3 cellular contexts compared by ENCODE assay signal in the genomic region with DNA sequence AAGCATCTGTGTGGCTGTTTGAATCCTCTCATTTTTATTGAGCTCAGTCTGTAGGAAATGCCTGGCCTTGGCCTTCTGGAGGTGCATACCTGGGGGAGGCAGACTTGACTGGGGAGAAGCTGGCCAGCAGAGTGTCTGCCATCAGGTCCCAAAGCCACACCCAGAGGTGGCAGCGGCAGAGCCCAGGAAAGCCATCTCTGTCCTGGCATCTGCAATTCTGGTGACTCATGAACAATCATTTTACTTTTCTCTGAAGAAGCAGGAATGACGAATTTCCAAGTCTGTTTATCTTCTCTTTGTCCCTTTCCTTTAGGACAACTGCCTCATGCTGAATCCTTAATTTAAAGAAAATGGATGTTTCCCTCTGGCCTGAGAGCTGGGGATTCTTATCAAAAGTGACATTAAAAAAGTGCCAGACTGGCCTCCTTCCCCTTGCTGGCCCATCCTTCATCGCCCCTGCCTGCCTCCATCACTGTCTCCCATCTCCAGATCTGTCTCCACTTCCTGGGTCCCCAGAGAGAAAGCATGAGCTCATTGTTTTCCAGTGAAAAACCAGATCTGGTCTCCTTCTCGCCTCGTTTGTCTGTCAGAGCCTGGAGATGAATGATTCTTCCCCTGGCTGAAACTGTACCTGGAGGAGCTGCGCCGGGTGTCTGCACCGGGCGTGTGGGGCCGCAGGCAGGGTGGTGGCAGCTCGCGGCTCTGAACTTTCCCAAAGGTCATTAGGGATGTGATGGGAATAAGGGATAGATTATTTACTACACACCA.
TF ChIP-seq lines count a peak whose summit lies in the region.

No MANE protein-coding gene starts in this region.

TF ChIP-seq in A549, 52 proteins besides CTCF, POLR2A, EP300 and RAD21 (continued from another document):
- TF ChIP-seq, protein P1, sequence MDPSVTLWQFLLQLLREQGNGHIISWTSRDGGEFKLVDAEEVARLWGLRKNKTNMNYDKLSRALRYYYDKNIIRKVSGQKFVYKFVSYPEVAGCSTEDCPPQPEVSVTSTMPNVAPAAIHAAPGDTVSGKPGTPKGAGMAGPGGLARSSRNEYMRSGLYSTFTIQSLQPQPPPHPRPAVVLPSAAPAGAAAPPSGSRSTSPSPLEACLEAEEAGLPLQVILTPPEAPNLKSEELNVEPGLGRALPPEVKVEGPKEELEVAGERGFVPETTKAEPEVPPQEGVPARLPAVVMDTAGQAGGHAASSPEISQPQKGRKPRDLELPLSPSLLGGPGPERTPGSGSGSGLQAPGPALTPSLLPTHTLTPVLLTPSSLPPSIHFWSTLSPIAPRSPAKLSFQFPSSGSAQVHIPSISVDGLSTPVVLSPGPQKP (IDR thresholded peaks at IDR 0.05; ENCODE audit: low read depth, low read length), result no peak

TF ChIP-seq in HEK293, 187 proteins besides CTCF, POLR2A, EP300 and RAD21 (continued from another document):
- no peak for TF ChIP-seq ZNF785 (tag by site-specific recombination; IDR thresholded peaks at IDR 0.05)
- TF ChIP-seq ZNF24 (tag by site-specific recombination; IDR thresholded peaks at IDR 0.05), result no peak
- no peak for TF ChIP-seq ZNF133 (tag by site-specific recombination; IDR thresholded peaks at IDR 0.05)
- TF ChIP-seq, protein P2, sequence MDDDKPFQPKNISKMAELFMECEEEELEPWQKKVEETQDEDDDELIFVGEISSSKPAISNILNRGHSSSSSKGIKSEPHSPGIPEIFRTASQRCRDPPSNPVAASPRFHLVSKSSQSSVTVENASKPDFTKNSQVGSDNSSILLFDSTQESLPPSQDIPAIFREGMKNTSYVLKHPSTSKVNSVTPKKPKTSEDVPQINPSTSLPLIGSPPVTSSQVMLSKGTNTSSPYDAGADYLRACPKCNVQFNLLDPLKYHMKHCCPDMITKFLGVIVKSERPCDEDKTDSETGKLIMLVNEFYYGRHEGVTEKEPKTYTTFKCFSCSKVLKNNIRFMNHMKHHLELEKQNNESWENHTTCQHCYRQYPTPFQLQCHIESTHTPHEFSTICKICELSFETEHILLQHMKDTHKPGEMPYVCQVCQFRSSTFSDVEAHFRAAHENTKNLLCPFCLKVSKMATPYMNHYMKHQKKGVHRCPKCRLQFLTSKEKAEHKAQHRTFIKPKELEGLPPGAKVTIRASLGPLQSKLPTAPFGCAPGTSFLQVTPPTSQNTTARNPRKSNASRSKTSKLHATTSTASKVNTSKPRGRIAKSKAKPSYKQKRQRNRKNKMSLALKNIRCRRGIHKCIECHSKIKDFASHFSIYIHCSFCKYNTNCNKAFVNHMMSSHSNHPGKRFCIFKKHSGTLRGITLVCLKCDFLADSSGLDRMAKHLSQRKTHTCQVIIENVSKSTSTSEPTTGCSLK (tag by site-specific recombination; IDR thresholded peaks at IDR 0.05), result no peak
- TF ChIP-seq ZNF266 (tag by site-specific recombination; IDR thresholded peaks at IDR 0.05; ENCODE audit: low read depth), result no peak
- TF ChIP-seq, protein P3, sequence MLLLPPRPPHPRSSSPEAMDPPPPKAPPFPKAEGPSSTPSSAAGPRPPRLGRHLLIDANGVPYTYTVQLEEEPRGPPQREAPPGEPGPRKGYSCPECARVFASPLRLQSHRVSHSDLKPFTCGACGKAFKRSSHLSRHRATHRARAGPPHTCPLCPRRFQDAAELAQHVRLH (tag by site-specific recombination; IDR thresholded peaks at IDR 0.05), result no peak
- TF ChIP-seq, protein P4, sequence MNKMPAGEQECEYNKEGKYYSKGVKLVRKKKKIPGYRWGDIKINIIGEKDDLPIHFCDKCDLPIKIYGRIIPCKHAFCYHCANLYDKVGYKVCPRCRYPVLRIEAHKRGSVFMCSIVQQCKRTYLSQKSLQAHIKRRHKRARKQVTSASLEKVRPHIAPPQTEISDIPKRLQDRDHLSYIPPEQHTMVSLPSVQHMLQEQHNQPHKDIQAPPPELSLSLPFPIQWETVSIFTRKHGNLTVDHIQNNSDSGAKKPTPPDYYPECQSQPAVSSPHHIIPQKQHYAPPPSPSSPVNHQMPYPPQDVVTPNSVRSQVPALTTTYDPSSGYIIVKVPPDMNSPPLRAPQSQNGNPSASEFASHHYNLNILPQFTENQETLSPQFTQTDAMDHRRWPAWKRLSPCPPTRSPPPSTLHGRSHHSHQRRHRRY (tag by site-specific recombination; IDR thresholded peaks at IDR 0.05), result no peak
- TF ChIP-seq KLF16 (tag by site-specific recombination; IDR thresholded peaks at IDR 0.05), result no peak
- TF ChIP-seq, protein P5, sequence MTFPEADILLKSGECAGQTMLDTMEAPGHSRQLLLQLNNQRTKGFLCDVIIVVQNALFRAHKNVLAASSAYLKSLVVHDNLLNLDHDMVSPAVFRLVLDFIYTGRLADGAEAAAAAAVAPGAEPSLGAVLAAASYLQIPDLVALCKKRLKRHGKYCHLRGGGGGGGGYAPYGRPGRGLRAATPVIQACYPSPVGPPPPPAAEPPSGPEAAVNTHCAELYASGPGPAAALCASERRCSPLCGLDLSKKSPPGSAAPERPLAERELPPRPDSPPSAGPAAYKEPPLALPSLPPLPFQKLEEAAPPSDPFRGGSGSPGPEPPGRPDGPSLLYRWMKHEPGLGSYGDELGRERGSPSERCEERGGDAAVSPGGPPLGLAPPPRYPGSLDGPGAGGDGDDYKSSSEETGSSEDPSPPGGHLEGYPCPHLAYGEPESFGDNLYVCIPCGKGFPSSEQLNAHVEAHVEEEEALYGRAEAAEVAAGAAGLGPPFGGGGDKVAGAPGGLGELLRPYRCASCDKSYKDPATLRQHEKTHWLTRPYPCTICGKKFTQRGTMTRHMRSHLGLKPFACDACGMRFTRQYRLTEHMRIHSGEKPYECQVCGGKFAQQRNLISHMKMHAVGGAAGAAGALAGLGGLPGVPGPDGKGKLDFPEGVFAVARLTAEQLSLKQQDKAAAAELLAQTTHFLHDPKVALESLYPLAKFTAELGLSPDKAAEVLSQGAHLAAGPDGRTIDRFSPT (tag by site-specific recombination; IDR thresholded peaks at IDR 0.05), result no peak
- peak; percentile 36; the same call in 1 of the 2 replicates for TF ChIP-seq ZNF600 (tag by site-specific recombination; IDR thresholded peaks at IDR 0.05)
- TF ChIP-seq, protein P6, sequence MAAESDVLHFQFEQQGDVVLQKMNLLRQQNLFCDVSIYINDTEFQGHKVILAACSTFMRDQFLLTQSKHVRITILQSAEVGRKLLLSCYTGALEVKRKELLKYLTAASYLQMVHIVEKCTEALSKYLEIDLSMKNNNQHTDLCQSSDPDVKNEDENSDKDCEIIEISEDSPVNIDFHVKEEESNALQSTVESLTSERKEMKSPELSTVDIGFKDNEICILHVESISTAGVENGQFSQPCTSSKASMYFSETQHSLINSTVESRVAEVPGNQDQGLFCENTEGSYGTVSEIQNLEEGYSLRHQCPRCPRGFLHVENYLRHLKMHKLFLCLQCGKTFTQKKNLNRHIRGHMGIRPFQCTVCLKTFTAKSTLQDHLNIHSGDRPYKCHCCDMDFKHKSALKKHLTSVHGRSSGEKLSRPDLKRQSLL (tag by site-specific recombination; IDR thresholded peaks at IDR 0.05), result peak; percentile 54; the same call in 1 of the 2 replicates
- no peak for TF ChIP-seq ZNF830 (tag by site-specific recombination; IDR thresholded peaks at IDR 0.05; ENCODE audit: low read depth)
- TF ChIP-seq ZNF114 (tag by site-specific recombination; IDR thresholded peaks at IDR 0.05), result no peak
- TF ChIP-seq ZNF426 (tag by site-specific recombination; IDR thresholded peaks at IDR 0.05), result no peak
- no peak for TF ChIP-seq MYNN (tag by site-specific recombination; IDR thresholded peaks at IDR 0.05; ENCODE audit: borderline replicate concordance)
- TF ChIP-seq ZFP41 (tag by site-specific recombination; IDR thresholded peaks at IDR 0.05; ENCODE audit: borderline replicate concordance), result no peak

TF ChIP-seq in WTC11, 78 proteins besides CTCF, POLR2A, EP300 and RAD21 (continued from another document):
- TF ChIP-seq, protein P7, sequence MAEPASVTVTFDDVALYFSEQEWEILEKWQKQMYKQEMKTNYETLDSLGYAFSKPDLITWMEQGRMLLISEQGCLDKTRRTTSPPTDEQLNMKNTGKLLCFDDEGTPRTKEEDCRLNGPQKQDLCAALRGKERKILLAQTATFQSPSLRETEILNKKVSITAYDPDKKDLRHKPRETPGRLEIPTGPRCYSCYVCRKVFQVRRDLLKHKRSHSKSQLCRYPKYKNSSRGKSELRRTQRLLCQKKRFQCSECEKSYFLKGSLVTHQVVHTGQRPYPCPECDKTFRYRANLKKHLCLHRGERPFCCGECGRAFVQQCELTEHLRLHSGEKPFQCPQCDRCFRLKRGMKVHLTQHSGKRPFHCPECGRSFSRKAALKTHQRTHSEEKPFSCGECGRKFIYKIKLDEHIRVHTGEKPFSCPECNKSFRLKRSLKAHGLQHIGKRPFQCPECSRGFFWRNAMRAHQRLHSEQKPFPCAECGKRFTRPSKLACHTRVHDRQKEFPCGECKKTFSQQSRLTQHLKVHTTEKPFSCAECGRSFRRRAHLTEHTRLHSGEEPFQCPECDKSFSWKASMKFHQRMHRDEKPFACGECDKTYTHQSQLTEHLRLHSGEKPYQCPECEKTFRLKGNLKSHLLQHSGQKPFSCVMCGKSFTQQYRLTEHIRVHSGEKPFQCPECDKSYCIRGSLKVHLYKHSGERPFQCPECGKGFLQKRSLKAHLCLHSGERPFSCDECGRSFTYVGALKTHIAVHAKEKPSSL (CRISPR knock-in tag; conservative IDR thresholded peaks at IDR 0.05), result no peak
- TF ChIP-seq TEAD4 (CRISPR knock-in tag; IDR thresholded peaks at IDR 0.05), result no peak
- TF ChIP-seq, protein P8, sequence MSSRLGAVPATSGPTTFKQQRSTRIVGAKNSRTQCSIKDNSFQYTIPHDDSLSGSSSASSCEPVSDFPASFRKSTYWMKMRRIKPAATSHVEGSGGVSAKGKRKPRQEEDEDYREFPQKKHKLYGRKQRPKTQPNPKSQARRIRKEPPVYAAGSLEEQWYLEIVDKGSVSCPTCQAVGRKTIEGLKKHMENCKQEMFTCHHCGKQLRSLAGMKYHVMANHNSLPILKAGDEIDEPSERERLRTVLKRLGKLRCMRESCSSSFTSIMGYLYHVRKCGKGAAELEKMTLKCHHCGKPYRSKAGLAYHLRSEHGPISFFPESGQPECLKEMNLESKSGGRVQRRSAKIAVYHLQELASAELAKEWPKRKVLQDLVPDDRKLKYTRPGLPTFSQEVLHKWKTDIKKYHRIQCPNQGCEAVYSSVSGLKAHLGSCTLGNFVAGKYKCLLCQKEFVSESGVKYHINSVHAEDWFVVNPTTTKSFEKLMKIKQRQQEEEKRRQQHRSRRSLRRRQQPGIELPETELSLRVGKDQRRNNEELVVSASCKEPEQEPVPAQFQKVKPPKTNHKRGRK (CRISPR knock-in tag; IDR thresholded peaks at IDR 0.05; ENCODE audit: borderline replicate concordance), result no peak
- TF ChIP-seq, protein P9, sequence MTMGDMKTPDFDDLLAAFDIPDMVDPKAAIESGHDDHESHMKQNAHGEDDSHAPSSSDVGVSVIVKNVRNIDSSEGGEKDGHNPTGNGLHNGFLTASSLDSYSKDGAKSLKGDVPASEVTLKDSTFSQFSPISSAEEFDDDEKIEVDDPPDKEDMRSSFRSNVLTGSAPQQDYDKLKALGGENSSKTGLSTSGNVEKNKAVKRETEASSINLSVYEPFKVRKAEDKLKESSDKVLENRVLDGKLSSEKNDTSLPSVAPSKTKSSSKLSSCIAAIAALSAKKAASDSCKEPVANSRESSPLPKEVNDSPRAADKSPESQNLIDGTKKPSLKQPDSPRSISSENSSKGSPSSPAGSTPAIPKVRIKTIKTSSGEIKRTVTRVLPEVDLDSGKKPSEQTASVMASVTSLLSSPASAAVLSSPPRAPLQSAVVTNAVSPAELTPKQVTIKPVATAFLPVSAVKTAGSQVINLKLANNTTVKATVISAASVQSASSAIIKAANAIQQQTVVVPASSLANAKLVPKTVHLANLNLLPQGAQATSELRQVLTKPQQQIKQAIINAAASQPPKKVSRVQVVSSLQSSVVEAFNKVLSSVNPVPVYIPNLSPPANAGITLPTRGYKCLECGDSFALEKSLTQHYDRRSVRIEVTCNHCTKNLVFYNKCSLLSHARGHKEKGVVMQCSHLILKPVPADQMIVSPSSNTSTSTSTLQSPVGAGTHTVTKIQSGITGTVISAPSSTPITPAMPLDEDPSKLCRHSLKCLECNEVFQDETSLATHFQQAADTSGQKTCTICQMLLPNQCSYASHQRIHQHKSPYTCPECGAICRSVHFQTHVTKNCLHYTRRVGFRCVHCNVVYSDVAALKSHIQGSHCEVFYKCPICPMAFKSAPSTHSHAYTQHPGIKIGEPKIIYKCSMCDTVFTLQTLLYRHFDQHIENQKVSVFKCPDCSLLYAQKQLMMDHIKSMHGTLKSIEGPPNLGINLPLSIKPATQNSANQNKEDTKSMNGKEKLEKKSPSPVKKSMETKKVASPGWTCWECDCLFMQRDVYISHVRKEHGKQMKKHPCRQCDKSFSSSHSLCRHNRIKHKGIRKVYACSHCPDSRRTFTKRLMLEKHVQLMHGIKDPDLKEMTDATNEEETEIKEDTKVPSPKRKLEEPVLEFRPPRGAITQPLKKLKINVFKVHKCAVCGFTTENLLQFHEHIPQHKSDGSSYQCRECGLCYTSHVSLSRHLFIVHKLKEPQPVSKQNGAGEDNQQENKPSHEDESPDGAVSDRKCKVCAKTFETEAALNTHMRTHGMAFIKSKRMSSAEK (CRISPR knock-in tag; IDR thresholded peaks at IDR 0.05; ENCODE audit: borderline replicate concordance), result no peak
- TF ChIP-seq, protein P10, sequence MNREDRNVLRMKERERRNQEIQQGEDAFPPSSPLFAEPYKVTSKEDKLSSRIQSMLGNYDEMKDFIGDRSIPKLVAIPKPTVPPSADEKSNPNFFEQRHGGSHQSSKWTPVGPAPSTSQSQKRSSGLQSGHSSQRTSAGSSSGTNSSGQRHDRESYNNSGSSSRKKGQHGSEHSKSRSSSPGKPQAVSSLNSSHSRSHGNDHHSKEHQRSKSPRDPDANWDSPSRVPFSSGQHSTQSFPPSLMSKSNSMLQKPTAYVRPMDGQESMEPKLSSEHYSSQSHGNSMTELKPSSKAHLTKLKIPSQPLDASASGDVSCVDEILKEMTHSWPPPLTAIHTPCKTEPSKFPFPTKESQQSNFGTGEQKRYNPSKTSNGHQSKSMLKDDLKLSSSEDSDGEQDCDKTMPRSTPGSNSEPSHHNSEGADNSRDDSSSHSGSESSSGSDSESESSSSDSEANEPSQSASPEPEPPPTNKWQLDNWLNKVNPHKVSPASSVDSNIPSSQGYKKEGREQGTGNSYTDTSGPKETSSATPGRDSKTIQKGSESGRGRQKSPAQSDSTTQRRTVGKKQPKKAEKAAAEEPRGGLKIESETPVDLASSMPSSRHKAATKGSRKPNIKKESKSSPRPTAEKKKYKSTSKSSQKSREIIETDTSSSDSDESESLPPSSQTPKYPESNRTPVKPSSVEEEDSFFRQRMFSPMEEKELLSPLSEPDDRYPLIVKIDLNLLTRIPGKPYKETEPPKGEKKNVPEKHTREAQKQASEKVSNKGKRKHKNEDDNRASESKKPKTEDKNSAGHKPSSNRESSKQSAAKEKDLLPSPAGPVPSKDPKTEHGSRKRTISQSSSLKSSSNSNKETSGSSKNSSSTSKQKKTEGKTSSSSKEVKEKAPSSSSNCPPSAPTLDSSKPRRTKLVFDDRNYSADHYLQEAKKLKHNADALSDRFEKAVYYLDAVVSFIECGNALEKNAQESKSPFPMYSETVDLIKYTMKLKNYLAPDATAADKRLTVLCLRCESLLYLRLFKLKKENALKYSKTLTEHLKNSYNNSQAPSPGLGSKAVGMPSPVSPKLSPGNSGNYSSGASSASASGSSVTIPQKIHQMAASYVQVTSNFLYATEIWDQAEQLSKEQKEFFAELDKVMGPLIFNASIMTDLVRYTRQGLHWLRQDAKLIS (CRISPR knock-in tag; IDR thresholded peaks at IDR 0.05; ENCODE audit: borderline replicate concordance), result no peak
- TF ChIP-seq TP53 (CRISPR knock-in tag; IDR thresholded peaks at IDR 0.05), result no peak
- TF ChIP-seq NFE2L1 (CRISPR knock-in tag; IDR thresholded peaks at IDR 0.05), result no peak
